ENCODE assay signal across 13 cellular contexts in the genomic region with DNA sequence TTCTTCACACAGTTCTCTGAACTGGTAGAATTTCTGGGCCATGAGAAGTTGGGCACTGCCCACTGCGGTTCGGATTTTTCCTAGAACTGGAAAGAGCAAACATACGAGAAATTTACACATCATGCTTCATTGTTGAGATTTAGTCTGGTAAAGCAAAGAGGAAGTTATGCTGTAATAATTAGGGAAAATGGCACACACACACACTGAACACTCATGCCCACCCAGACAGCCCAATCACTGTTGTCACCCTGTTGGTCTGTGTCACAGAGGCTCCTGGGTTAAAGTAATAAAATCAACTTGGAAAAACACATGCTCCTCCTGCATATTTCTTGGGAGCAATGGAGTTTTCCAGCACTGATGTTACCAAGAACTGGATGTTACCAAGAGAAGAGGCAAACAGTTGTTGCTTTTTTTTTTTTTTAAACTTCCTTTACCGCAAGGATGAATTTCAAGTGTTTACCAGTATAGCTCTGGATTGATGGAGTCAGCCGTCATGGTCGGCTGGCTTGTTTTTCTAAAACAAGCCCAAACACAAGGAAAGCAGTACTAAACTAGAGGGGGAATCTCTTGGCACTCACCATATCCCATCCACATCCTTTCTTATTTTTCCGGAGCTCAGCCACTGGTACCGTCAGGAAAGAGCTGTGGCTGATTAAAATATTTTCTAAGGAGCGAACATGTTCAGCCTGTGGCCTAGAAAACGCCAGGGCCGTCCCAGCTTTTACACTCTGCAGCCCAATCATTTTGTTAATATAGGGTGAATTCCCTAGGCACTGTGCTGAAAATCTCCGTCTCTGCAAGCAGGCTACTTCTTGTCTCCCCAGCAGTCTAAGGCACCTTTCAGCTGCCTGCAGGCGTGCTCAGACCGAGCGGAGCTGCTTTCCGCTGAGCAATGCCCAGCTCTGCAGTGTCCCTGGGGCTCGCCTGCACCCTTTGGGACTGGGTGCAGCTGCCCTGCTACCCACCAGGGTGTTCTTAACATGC. TPM values are rescaled to one million over a fixed set of nuclear protein-coding genes. Genes with fewer than 3 reads are reported as not detected.
DNase-seq lines count a peak whose midpoint lies in the region; ATAC-seq and TF ChIP-seq lines count a peak whose summit lies in the region.
"Had no signal": no experiment of that assay in that cellular context is flagged by ENCODE, and none has a peak within 500 bp of the region (broad histone marks: within the 10 kb centered on the region; RNA-seq: fewer than 3 reads in every experiment).

No MANE protein-coding gene starts in this region.

- H3K27ac ChIP-seq in SJCRH30 (peak overlapping the region; percentile 88), upper lobe of right lung (no peak overlapping the region)
- H3K27ac ChIP-seq: colonic mucosa, psoas muscle had no signal

- no peak for TF ChIP-seq CTCF in upper lobe of right lung (IDR thresholded peaks at IDR 0.05)

- DNase-seq in NOMO-1 treated with DMSO at 0.1 percent for 48 hours (lab: John Stamatoyannopoulos, UW; ENCODE audit: unreplicated experiment) (peak; percentile 15), NOMO-1 (lab: John Stamatoyannopoulos, UW; ENCODE audit: unreplicated experiment in 2 of 2) (no peak), SJCRH30 (peak; percentile 57 to 69), kidney glomerular epithelial cell (lab: John Stamatoyannopoulos, UW) (peak; percentile 69), upper lobe of right lung (no peak)
- DNase-seq: activated CD4-positive, alpha-beta T cell treated with anti-CD3 and anti-CD28 coated beads for 36 hours; activated naive CD4-positive, alpha-beta T cell treated with anti-CD3 and anti-CD28 coated beads for 36 hours; colonic mucosa; psoas muscle; testis had no signal

- peaks cover 9% of the 10 kb centered on the region for H3K4me1 ChIP-seq in SJCRH30
- no peaks in the 10 kb centered on the region for H3K4me1 ChIP-seq in upper lobe of right lung
- H3K4me1 ChIP-seq: colonic mucosa, psoas muscle, testis had no signal

- H3K27me3 ChIP-seq in SJCRH30 (no peaks in the 10 kb centered on the region), upper lobe of right lung (no peaks in the 10 kb centered on the region)
- H3K27me3 ChIP-seq: colonic mucosa, testis had no signal

- ATAC-seq in upper lobe of right lung (peak; percentile 81), GM18868 (IDR thresholded peaks at IDR 0.05; ENCODE audit: unreplicated experiment) (no peak), GM21526 (IDR thresholded peaks at IDR 0.05; ENCODE audit: low FRiP score, unreplicated experiment) (no peak), HG03175 (IDR thresholded peaks at IDR 0.05; ENCODE audit: unreplicated experiment) (no peak)
- ATAC-seq: activated CD4-positive, alpha-beta T cell treated with anti-CD3 and anti-CD28 coated beads for 36 hours had no signal

- H3K4me3 ChIP-seq in SJCRH30 (peak overlapping the region; percentile 56), upper lobe of right lung (no peak overlapping the region)
- H3K4me3 ChIP-seq: colonic mucosa, psoas muscle, testis had no signal

- H3K9me3 ChIP-seq in SJCRH30 (replicated peaks) (no peaks in the 10 kb centered on the region), upper lobe of right lung (no peaks in the 10 kb centered on the region)
- H3K9me3 ChIP-seq: colonic mucosa, psoas muscle, testis had no signal

- intact Hi-C loops in upper lobe of right lung (cut with DNase I), result no loop called here

- no peaks in the 10 kb centered on the region for H3K36me3 ChIP-seq in SJCRH30
- no peaks in the 10 kb centered on the region for H3K36me3 ChIP-seq in upper lobe of right lung
- H3K36me3 ChIP-seq: colonic mucosa had no signal

RNA-seq across cellular contexts. Expression of gene TGIF1, which starts 58.9 kb away (rescaled TPM):
- total RNA-seq in SJCRH30 (2014; rRNA removed; shearing (Covaris generic)), result 86.9 and 88.8 TPM in 2 replicates
- total RNA-seq in upper lobe of right lung, result 48.4 TPM

Comparison
In these comparisons a context has a peak if more than half of its experiments do, and no peak if none do; other contexts are left out.
1. DNase-seq: peak in NOMO-1 treated with DMSO at 0.1 percent for 48 hours (single experiment), SJCRH30 (2 of 2) and kidney glomerular epithelial cell (single experiment); none in NOMO-1 (0 of 2) and upper lobe of right lung (single experiment).